Comparison of ENCODE assay signal across 8 cellular contexts in the genomic region with DNA sequence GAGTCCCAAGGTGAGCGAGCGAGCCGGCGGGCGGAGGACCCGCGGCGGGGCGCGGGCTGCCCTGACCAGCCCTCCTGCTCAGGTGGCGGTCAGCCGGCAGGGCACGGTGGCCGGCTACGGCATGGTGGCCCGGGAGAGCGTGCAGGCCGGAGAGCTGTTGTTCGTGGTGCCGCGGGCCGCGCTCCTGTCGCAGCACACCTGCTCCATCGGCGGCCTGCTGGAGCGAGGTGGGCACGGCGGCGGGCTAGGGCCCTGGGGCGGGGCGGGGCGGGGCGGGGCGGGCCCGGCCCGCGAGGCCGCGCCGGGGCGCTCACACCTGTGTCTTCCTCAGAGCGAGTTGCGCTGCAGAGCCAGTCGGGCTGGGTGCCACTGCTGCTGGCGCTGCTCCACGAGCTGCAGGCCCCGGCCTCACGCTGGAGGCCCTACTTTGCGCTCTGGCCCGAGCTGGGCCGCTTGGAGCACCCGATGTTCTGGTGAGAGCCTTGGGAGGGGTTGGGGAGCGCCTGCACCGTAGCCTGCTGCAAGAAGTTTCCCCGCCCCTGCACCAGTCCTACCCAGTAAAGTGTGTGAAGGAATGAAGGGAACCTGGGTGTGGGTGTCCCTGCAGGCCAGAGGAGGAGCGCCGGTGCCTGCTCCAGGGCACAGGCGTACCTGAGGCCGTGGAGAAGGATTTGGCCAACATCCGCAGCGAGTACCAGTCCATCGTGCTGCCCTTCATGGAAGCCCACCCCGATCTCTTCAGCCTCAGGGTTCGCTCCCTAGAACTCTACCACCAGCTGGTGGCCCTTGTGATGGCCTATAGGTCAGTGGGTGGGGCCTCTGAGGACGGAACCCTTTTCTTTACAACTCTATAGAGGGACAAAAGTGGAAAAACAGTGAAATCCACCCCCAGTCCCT. TPM values are rescaled to one million over a fixed set of nuclear protein-coding genes. Genes with fewer than 3 reads are reported as not detected.
DNase-seq lines count a peak whose midpoint lies in the region; ATAC-seq and TF ChIP-seq lines count a peak whose summit lies in the region.

No MANE protein-coding gene starts in this region.

- H3K27me3 Mint-ChIP-seq in naive thymus-derived CD4-positive, alpha-beta T cell: no peaks in the 10 kb centered on the region

- H3K27ac Mint-ChIP-seq in naive thymus-derived CD4-positive, alpha-beta T cell: peak overlapping the region in 6 of 9 donors; percentile 58 to 95 (median 77)

- no peaks in the 10 kb centered on the region for H3K9me3 ChIP-seq in naive thymus-derived CD4-positive, alpha-beta T cell (ENCODE audit: control insufficient read depth in 2 of 3, low read length in 3 of 3)
- H3K9me3 ChIP-seq in uterus: no peaks in the 10 kb centered on the region

- H3K4me1 Mint-ChIP-seq in naive thymus-derived CD4-positive, alpha-beta T cell: peaks cover 9 to 40% (median 26%) of the 10 kb centered on the region in 7 donors

- H3K4me3 Mint-ChIP-seq in naive thymus-derived CD4-positive, alpha-beta T cell: peak overlapping the region; percentile 78 to 95 (median 88)

- H3K9me3 Mint-ChIP-seq in naive thymus-derived CD4-positive, alpha-beta T cell: no peaks in the 10 kb centered on the region

- peak; percentile 8 for TF ChIP-seq CTCF in epithelial cell of esophagus (IDR thresholded peaks at IDR 0.05; ENCODE audit: insufficient read depth, low read depth, low read length, missing control alignments)
- no peak for TF ChIP-seq CTCF in uterus (IDR thresholded peaks at IDR 0.05)

- no peak for TF ChIP-seq POLR2A in uterus (IDR thresholded peaks at IDR 0.05)

- peaks cover 7 to 10% of the 10 kb centered on the region in 2 donors for H3K4me1 ChIP-seq in naive thymus-derived CD4-positive, alpha-beta T cell (ENCODE audit: control insufficient read depth in 2 of 2, insufficient read depth in 2 of 2, low read length in 2 of 2)
- H3K4me1 ChIP-seq in uterus: peaks cover 0 to 4% of the 10 kb centered on the region in 2 donors

- POLR2A ChIA-PET in naive thymus-derived CD4-positive, alpha-beta T cell (lab: Charles Lee): interaction anchor here (1.0 to 1.6 kb wide), 2 partner anchors 87 to 240 kb away, joined by 3 to 4 read pairs; no protein-coding TSS in a partner anchor

- H3K4me3 ChIP-seq in epithelial cell of esophagus (ENCODE audit: low read length) (peak overlapping the region; percentile 91), uterus (peak overlapping the region; percentile 64 to 83)
- H3K4me3 ChIP-seq in naive thymus-derived CD4-positive, alpha-beta T cell (ENCODE audit: low read length): peak overlapping the region; percentile 82

- peaks cover 10 to 43% (median 16%) of the 10 kb centered on the region in 3 experiments for H3K36me3 ChIP-seq in naive thymus-derived CD4-positive, alpha-beta T cell (ENCODE audit: control insufficient read depth in 2 of 3, insufficient read depth in 3 of 3, low read length in 3 of 3)
- no peaks in the 10 kb centered on the region for H3K36me3 ChIP-seq in uterus

- peak; percentile 36 for ATAC-seq in GM21528 (IDR thresholded peaks at IDR 0.05; ENCODE audit: low FRiP score, unreplicated experiment)
- peak; percentile 71 for ATAC-seq in naive thymus-derived CD4-positive, alpha-beta T cell

- intact Hi-C loops in naive thymus-derived CD4-positive, alpha-beta T cell (cut with micrococcal nuclease): loop anchor here (1.0 to 10.0 kb wide), 8 partner anchors 15 to 781 kb away; partner anchors contain the start of genes GOT2 (in 2 of the 2), CFAP20 (in 1 of the 2), CNOT1 (in 1 of the 2) and GINS3 (in 1 of the 2)
- intact Hi-C loops in uterus (cut with DNase I; ENCODE audit: low total_unique reads): no loop called here

- CTCF ChIA-PET in naive thymus-derived CD4-positive, alpha-beta T cell (lab: Charles Lee): interaction anchor here (1.0 kb wide), 1 partner anchor 240 kb away, joined by 5 read pairs; no protein-coding TSS in a partner anchor

- peaks cover 0 to 19% (median 9%) of the 10 kb centered on the region in 5 donors for H3K36me3 Mint-ChIP-seq in naive thymus-derived CD4-positive, alpha-beta T cell

- H3K27ac ChIP-seq in naive thymus-derived CD4-positive, alpha-beta T cell (ENCODE audit: low read depth, low read length): peak overlapping the region; percentile 81
- peak overlapping the region; percentile 44 to 75 for H3K27ac ChIP-seq in uterus

- DNase-seq in GM03348 (ENCODE audit: low spot score) (peak; percentile 35), HuH-7 (ENCODE audit: low spot score) (peak; percentile 34), epithelial cell of esophagus (ENCODE audit: low read depth) (peak; percentile 76), uterus (no peak), inferior parietal cortex (ENCODE audit: extremely low spot score) (no peak)
- peak; percentile 42 for DNase-seq in activated CD4-positive, alpha-beta T cell treated with anti-CD3 and anti-CD28 coated beads, Interleukin-2, amount 50 U/mL, for 1 hour
- peak in 8 of 9 donors; percentile 36 to 63 (median 52) for DNase-seq in naive thymus-derived CD4-positive, alpha-beta T cell

- no peaks in the 10 kb centered on the region for H3K27me3 ChIP-seq in naive thymus-derived CD4-positive, alpha-beta T cell (ENCODE audit: control insufficient read depth in 2 of 2, insufficient read depth in 2 of 2, low read length in 2 of 2)
- H3K27me3 ChIP-seq in uterus: no peaks in the 10 kb centered on the region

RNA-seq across cellular contexts. Expression of gene SETD6, which starts 0.8 kb away (rescaled TPM):
- total RNA-seq in naive thymus-derived CD4-positive, alpha-beta T cell: 10 to 100 TPM; 20.7 to 41.3 (median 39.0) TPM
- polyA plus RNA-seq in naive thymus-derived CD4-positive, alpha-beta T cell: 10 to 100 TPM in 1 of 2 donors, 1 to 10 TPM in 1; 9.8 to 13.3 TPM
- total RNA-seq in uterus: 100 to 1,000 TPM in 1 of 4 donors, 10 to 100 TPM in 3; 22.4 to 157 (median 43.0) TPM

RNA-seq across cellular contexts. Expression of gene NDRG4, which starts 16.2 kb away (rescaled TPM):
- 1 to 10 TPM; 1.1 to 5.3 (median 2.7) TPM for total RNA-seq in naive thymus-derived CD4-positive, alpha-beta T cell
- polyA plus RNA-seq in naive thymus-derived CD4-positive, alpha-beta T cell: 1 to 10 TPM in 1 of 2 donors, under 1 TPM in 1; 0.63 to 1.5 TPM
- 10 to 100 TPM; 16.0 to 89.4 (median 56.1) TPM for total RNA-seq in uterus

Comparison
In these comparisons a context has a peak if more than half of its experiments do, and no peak if none do; other contexts are left out.
1. DNase-seq: peak in GM03348 (single experiment), HuH-7 (single experiment), activated CD4-positive, alpha-beta T cell treated with anti-CD3 and anti-CD28 coated beads, Interleukin-2, amount 50 U/mL, for 1 hour (single experiment), epithelial cell of esophagus (single experiment) and naive thymus-derived CD4-positive, alpha-beta T cell (8 of 9); none in uterus (0 of 2) and inferior parietal cortex (single experiment).
2. Peak in every context shown above with its lines, with median percentiles within 50 percentile points of each other: H3K4me3 ChIP-seq.